ENCODE assay signal across 8 cellular contexts in genomic region chr11:830295-831131, GRCh38. TPM values are rescaled to one million over a fixed set of nuclear protein-coding genes. Genes with fewer than 3 reads are reported as not detected.
DNase-seq lines count a peak whose midpoint lies in the region; ATAC-seq and TF ChIP-seq lines count a peak whose summit lies in the region.

No MANE protein-coding gene starts in this region.

- H3K4me1 Mint-ChIP-seq in activated T-cell treated with anti-CD3 and anti-CD28 coated beads, Interleukin-2, amount 50 U/mL, for 4 hours (ENCODE audit: low read depth): peaks cover 31% of the 10 kb centered on the region
- peaks cover 49% of the 10 kb centered on the region for H3K4me1 Mint-ChIP-seq in nephron progenitor cell

- peaks cover 44% of the 10 kb centered on the region for H3K27me3 Mint-ChIP-seq in activated T-cell treated with anti-CD3 and anti-CD28 coated beads, Interleukin-2, amount 50 U/mL, for 4 hours (ENCODE audit: low read depth)
- peaks cover 65% of the 10 kb centered on the region for H3K27me3 Mint-ChIP-seq in nephron progenitor cell (ENCODE audit: low read depth, poor library complexity)

- H3K27ac Mint-ChIP-seq in nephron progenitor cell: no peak overlapping the region

- TF ChIP-seq CTCF in fibroblast of mammary gland (conservative IDR thresholded peaks at IDR 0.05; ENCODE audit: control insufficient read depth, insufficient read depth, low read depth, low read length): no peak
- no peak for TF ChIP-seq CTCF in nephron progenitor cell (IDR thresholded peaks at IDR 0.05)

- peak; percentile 35 for ATAC-seq in GM21529 (IDR thresholded peaks at IDR 0.05; ENCODE audit: unreplicated experiment)
- peak; percentile 53 to 55 for ATAC-seq in activated T-cell treated with anti-CD3 and anti-CD28 coated beads, Interleukin-2, amount 50 U/mL, for 4 hours
- no peak for ATAC-seq in GM19328 (IDR thresholded peaks at IDR 0.05; ENCODE audit: unreplicated experiment)

- H3K4me3 Mint-ChIP-seq in activated T-cell treated with anti-CD3 and anti-CD28 coated beads, Interleukin-2, amount 50 U/mL, for 4 hours: peak overlapping the region; percentile 51
- peak overlapping the region; percentile 61 for H3K4me3 Mint-ChIP-seq in nephron progenitor cell

- H3K4me3 ChIP-seq in fibroblast of mammary gland (ENCODE audit: control insufficient read depth, low read depth, low read length): peak overlapping the region; percentile 10

- no peaks in the 10 kb centered on the region for H3K9me3 Mint-ChIP-seq in activated T-cell treated with anti-CD3 and anti-CD28 coated beads, Interleukin-2, amount 50 U/mL, for 4 hours
- no peaks in the 10 kb centered on the region for H3K9me3 Mint-ChIP-seq in nephron progenitor cell

- DNase-seq in AG20443 (ENCODE audit: low spot score): peak; percentile 79
- DNase-seq in NCI-H526 treated with DMSO at 0.1 percent for 48 hours (lab: John Stamatoyannopoulos, UW): peak; percentile 76
- peak; percentile 41 for DNase-seq in activated T-cell treated with anti-CD3 and anti-CD28 coated beads, Interleukin-2, amount 50 U/mL, for 4 hours
- DNase-seq in fibroblast of mammary gland (ENCODE audit: low read depth): no peak
- DNase-seq in nephron progenitor cell: peak; percentile 90
- DNase-seq in putamen (ENCODE audit: low spot score): no peak

- H3K36me3 Mint-ChIP-seq in activated T-cell treated with anti-CD3 and anti-CD28 coated beads, Interleukin-2, amount 50 U/mL, for 4 hours (ENCODE audit: insufficient read depth): no peaks in the 10 kb centered on the region
- H3K36me3 Mint-ChIP-seq in nephron progenitor cell (ENCODE audit: low read depth): peaks cover under 1% of the 10 kb centered on the region

RNA-seq across cellular contexts. Expression of gene CD151, which starts 2.2 kb away (rescaled TPM):
- 10 to 100 TPM; 33.5 to 39.2 (median 35.6) TPM for total RNA-seq in activated T-cell treated with anti-CD3 and anti-CD28 coated beads, Interleukin-2, amount 50 U/mL, for 4 hours

RNA-seq across cellular contexts. Expression of gene CRACR2B, which starts 2.8 kb away (rescaled TPM):
- under 1 TPM; 0.18 to 0.30 (median 0.28) TPM for total RNA-seq in activated T-cell treated with anti-CD3 and anti-CD28 coated beads, Interleukin-2, amount 50 U/mL, for 4 hours

RNA-seq across cellular contexts. Expression of gene PNPLA2, which starts 11.8 kb away (rescaled TPM):
- 10 to 100 TPM; 55.5 to 62.4 (median 60.2) TPM for total RNA-seq in activated T-cell treated with anti-CD3 and anti-CD28 coated beads, Interleukin-2, amount 50 U/mL, for 4 hours

RNA-seq across cellular contexts. Expression of gene POLR2L, which starts 11.8 kb away (rescaled TPM):
- 100 to 1,000 TPM; 167 to 183 (median 174) TPM for total RNA-seq in activated T-cell treated with anti-CD3 and anti-CD28 coated beads, Interleukin-2, amount 50 U/mL, for 4 hours

RNA-seq across cellular contexts. Expression of gene TSPAN4, which starts 12.1 kb away (rescaled TPM):
- 1 to 10 TPM; 4.6 to 6.0 (median 5.7) TPM for total RNA-seq in activated T-cell treated with anti-CD3 and anti-CD28 coated beads, Interleukin-2, amount 50 U/mL, for 4 hours

Comparison
In these comparisons a context has a peak if more than half of its experiments do, and no peak if none do; other contexts are left out.
1. DNase-seq: peak in AG20443 (single experiment), NCI-H526 treated with DMSO at 0.1 percent for 48 hours (single experiment), activated T-cell treated with anti-CD3 and anti-CD28 coated beads, Interleukin-2, amount 50 U/mL, for 4 hours (single experiment) and nephron progenitor cell (single experiment); none in fibroblast of mammary gland (single experiment) and putamen (single experiment).